ENCODE assay signal across 1 cellular context in genomic region chr14:100902295-100902694, GRCh38.
A peak's percentile ranks its signal among the peaks of the same experiment; 100 is the strongest.
TF ChIP-seq lines count a peak whose summit lies in the region.

No MANE protein-coding gene starts in this region.

TF ChIP-seq in HepG2, 621 proteins besides CTCF, POLR2A, EP300 and RAD21 (continued from another document):
- TF ChIP-seq ZNF710 (CRISPR knock-in tag; IDR thresholded peaks at IDR 0.05; ENCODE audit: borderline replicate concordance) (no peak; the same call in 1 of the 2 replicates), TFAP4 (IDR thresholded peaks at IDR 0.05; ENCODE audit: borderline replicate concordance, low read depth) (peak; percentile 41; the same call in 1 of the 2 replicates), HMGXB3 (CRISPR knock-in tag; IDR thresholded peaks at IDR 0.05; ENCODE audit: borderline replicate concordance) (no peak), SMC3 (IDR thresholded peaks at IDR 0.05; ENCODE audit: low read length) (peak; percentile 55), ADNP (CRISPR knock-in tag; IDR thresholded peaks at IDR 0.05) (no peak), NFIB (CRISPR knock-in tag; IDR thresholded peaks at IDR 0.05; ENCODE audit: borderline replicate concordance) (no peak), MEF2D (CRISPR knock-in tag; IDR thresholded peaks at IDR 0.05) (no peak), ZSCAN22 (CRISPR knock-in tag; IDR thresholded peaks at IDR 0.05) (no peak), HDAC1 (CRISPR knock-in tag; IDR thresholded peaks at IDR 0.05) (no peak), GATAD2A (CRISPR knock-in tag; IDR thresholded peaks at IDR 0.05) (no peak), HDAC2 (CRISPR knock-in tag; IDR thresholded peaks at IDR 0.05) (0 out of 2 replicates have a peak, but pooled peaks have one; percentile 12), YY1 (IDR thresholded peaks at IDR 0.05; ENCODE audit: insufficient read depth, insufficient replicate concordance, low read depth, low read length) (peak; percentile 14), ZKSCAN5 (CRISPR knock-in tag; IDR thresholded peaks at IDR 0.05) (no peak), ZNF605 (CRISPR knock-in tag; IDR thresholded peaks at IDR 0.05) (no peak), STAG1 (CRISPR knock-in tag; IDR thresholded peaks at IDR 0.05) (peak; percentile 61)
